Comparison of ENCODE assay signal across 12 cellular contexts in the genomic region with DNA sequence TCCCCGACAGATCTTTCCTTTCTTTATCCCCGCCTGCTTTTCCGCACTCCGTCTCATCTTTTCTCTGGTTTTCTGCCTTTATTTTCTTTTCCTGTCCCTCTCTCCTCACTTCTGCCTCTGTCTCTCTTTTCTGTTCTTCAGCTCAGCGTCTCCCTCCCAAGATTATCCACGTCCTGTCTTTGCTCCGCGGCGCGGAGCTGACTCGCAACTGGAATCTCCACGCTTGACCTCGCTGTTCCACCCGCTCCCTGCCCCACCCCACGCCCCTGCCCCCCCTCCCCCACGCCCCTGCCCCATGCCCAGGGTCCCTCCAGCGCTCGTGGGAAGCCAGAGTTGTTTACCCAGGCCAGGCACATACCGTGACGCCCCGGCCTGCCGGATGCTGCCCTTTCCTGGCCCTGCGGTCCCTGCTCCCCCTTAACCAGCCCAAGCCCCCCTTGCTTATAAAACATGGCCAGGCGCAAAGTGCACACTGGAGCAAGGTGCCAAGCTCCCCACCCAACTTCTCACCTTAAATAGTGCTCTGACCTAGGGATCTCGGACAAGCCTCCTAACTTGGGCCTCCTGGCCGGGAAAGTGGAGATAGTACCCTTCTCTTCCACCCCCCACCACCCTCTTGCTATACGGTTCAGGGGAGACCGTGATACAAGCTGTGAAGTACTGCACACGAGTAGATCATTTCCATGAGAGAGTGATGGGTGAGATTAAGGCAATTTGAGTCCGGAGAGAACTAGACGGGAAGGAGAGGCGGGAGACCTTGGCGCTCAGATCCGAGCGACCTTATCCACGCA. TPM values are rescaled to one million over a fixed set of nuclear protein-coding genes. Genes with fewer than 3 reads are reported as not detected.
DNase-seq lines count a peak whose midpoint lies in the region.
"Had no signal": no experiment of that assay in that cellular context is flagged by ENCODE, and none has a peak within 500 bp of the region (broad histone marks: within the 10 kb centered on the region; RNA-seq: fewer than 3 reads in every experiment).

No MANE protein-coding gene starts in this region.

- DNase-seq in activated CD4-positive, alpha-beta T cell treated with anti-CD3 and anti-CD28 coated beads, Interleukin-2, amount 10 ng/mL, durations not matched to agents 7 days and 5 days, result no peak
- DNase-seq in activated CD4-positive, alpha-beta T cell treated with anti-CD3 and anti-CD28 coated beads for 48 hours, result no peak
- no peak for DNase-seq in activated CD4-positive, alpha-beta memory T cell treated with anti-CD3 and anti-CD28 coated beads for 36 hours
- DNase-seq in NCI-H1105 (lab: John Stamatoyannopoulos, UW) (no peak), EL (no peak), NCI-H2171 (lab: John Stamatoyannopoulos, UW) (no peak)
- DNase-seq: stimulated activated CD4-positive, alpha-beta T cell treated with anti-CD3 and anti-CD28 coated beads, Interleukin-4, amount 100 ng/mL, for 1 hour had no signal

- H3K9me3 Mint-ChIP-seq in activated CD4-positive, alpha-beta T cell treated with anti-CD3 and anti-CD28 coated beads, Interleukin-2, amount 10 ng/mL, durations not matched to agents 7 days and 5 days, result no peaks in the 10 kb centered on the region
- H3K9me3 Mint-ChIP-seq in activated CD4-positive, alpha-beta memory T cell treated with anti-CD3 and anti-CD28 coated beads for 36 hours, result no peaks in the 10 kb centered on the region

- no peaks in the 10 kb centered on the region for H3K36me3 ChIP-seq in iPS-18a (ENCODE audit: control insufficient read depth, low read depth, low read length)
- no peaks in the 10 kb centered on the region for H3K36me3 ChIP-seq in skeletal muscle satellite cell (ENCODE audit: insufficient read depth, low read length)

- H3K4me3 ChIP-seq in iPS-18a (ENCODE audit: low read length) (peak overlapping the region; percentile 24), skeletal muscle satellite cell (ENCODE audit: low read length) (no peak overlapping the region)

- peak overlapping the region; percentile 42 for H3K27ac Mint-ChIP-seq in activated CD4-positive, alpha-beta T cell treated with anti-CD3 and anti-CD28 coated beads, Interleukin-2, amount 10 ng/mL, durations not matched to agents 7 days and 5 days
- H3K27ac Mint-ChIP-seq in activated CD4-positive, alpha-beta memory T cell treated with anti-CD3 and anti-CD28 coated beads for 36 hours, result no peak overlapping the region

- no peak overlapping the region for H3K9ac ChIP-seq in iPS-18a (ENCODE audit: low read length)
- H3K9ac ChIP-seq in skeletal muscle satellite cell (ENCODE audit: low read depth, low read length), result no peak overlapping the region

- CTCF ChIA-PET in activated CD4-positive, alpha-beta T cell treated with anti-CD3 and anti-CD28 coated beads, Interleukin-2, amount 10 ng/mL, durations not matched to agents 7 days and 5 days (lab: Charles Lee), result interaction anchor here (1.5 kb wide), 1 partner anchor 13 kb away, joined by 6 read pairs; no protein-coding TSS in a partner anchor
- CTCF ChIA-PET in activated CD4-positive, alpha-beta memory T cell treated with anti-CD3 and anti-CD28 coated beads for 36 hours (lab: Charles Lee), result no interaction called here

- no peaks in the 10 kb centered on the region for H3K9me3 ChIP-seq in iPS-18a (ENCODE audit: control insufficient read depth, low read depth, low read length)
- H3K9me3 ChIP-seq in skeletal muscle satellite cell (replicated peaks; ENCODE audit: low read length), result no peaks in the 10 kb centered on the region

- H3K4me1 ChIP-seq in iPS-18a (ENCODE audit: control insufficient read depth, low read depth, low read length), result peaks cover 46% of the 10 kb centered on the region
- peaks cover 40% of the 10 kb centered on the region for H3K4me1 ChIP-seq in skeletal muscle satellite cell (ENCODE audit: control insufficient read depth, insufficient read depth, low read length)

- H3K36me3 Mint-ChIP-seq in activated CD4-positive, alpha-beta T cell treated with anti-CD3 and anti-CD28 coated beads, Interleukin-2, amount 10 ng/mL, durations not matched to agents 7 days and 5 days (ENCODE audit: low read depth), result peaks cover 6% of the 10 kb centered on the region
- no peaks in the 10 kb centered on the region for H3K36me3 Mint-ChIP-seq in activated CD4-positive, alpha-beta memory T cell treated with anti-CD3 and anti-CD28 coated beads for 36 hours

- peak overlapping the region; percentile 60 for H3K4me2 ChIP-seq in skeletal muscle satellite cell (ENCODE audit: low read length)

- intact Hi-C loops in activated CD4-positive, alpha-beta memory T cell treated with anti-CD3 and anti-CD28 coated beads for 36 hours (cut with micrococcal nuclease), result loop anchor here (5.0 kb wide), 1 partner anchor 125 kb away; no protein-coding TSS in a partner anchor

- POLR2A ChIA-PET in activated CD4-positive, alpha-beta T cell treated with anti-CD3 and anti-CD28 coated beads, Interleukin-2, amount 10 ng/mL, durations not matched to agents 7 days and 5 days (lab: Charles Lee), result no interaction called here
- POLR2A ChIA-PET in activated CD4-positive, alpha-beta memory T cell treated with anti-CD3 and anti-CD28 coated beads for 36 hours (lab: Charles Lee), result no interaction called here

- H3K27ac ChIP-seq in iPS-18a (ENCODE audit: low read length), result no peak overlapping the region
- H3K27ac ChIP-seq: epithelial cell of prostate, RWPE1 had no signal

- peaks cover 57% of the 10 kb centered on the region for H3K4me1 Mint-ChIP-seq in activated CD4-positive, alpha-beta T cell treated with anti-CD3 and anti-CD28 coated beads, Interleukin-2, amount 10 ng/mL, durations not matched to agents 7 days and 5 days
- H3K4me1 Mint-ChIP-seq in activated CD4-positive, alpha-beta memory T cell treated with anti-CD3 and anti-CD28 coated beads for 36 hours (ENCODE audit: low read depth), result peaks cover 58% of the 10 kb centered on the region

- peaks cover 94% of the 10 kb centered on the region for H3K27me3 Mint-ChIP-seq in activated CD4-positive, alpha-beta T cell treated with anti-CD3 and anti-CD28 coated beads, Interleukin-2, amount 10 ng/mL, durations not matched to agents 7 days and 5 days
- peaks cover 90% of the 10 kb centered on the region for H3K27me3 Mint-ChIP-seq in activated CD4-positive, alpha-beta memory T cell treated with anti-CD3 and anti-CD28 coated beads for 36 hours

- H3K4me3 Mint-ChIP-seq in activated CD4-positive, alpha-beta T cell treated with anti-CD3 and anti-CD28 coated beads, Interleukin-2, amount 10 ng/mL, durations not matched to agents 7 days and 5 days, result peak overlapping the region; percentile 14
- peak overlapping the region; percentile 21 for H3K4me3 Mint-ChIP-seq in activated CD4-positive, alpha-beta memory T cell treated with anti-CD3 and anti-CD28 coated beads for 36 hours

- peaks cover 100% of the 10 kb centered on the region for H3K27me3 ChIP-seq in iPS-18a (ENCODE audit: control insufficient read depth, insufficient read depth, low read length)
- H3K27me3 ChIP-seq in skeletal muscle satellite cell (ENCODE audit: control insufficient read depth, insufficient read depth, low read length), result peaks cover 97% of the 10 kb centered on the region

RNA-seq across cellular contexts. Expression of a gene that starts 4.7 kb away (rescaled TPM):
- not detected for total RNA-seq in activated CD4-positive, alpha-beta T cell treated with anti-CD3 and anti-CD28 coated beads, Interleukin-2, amount 10 ng/mL, durations not matched to agents 7 days and 5 days
- under 1 TPM in 1 of 2 experiments, not detected in 1; 0.17 TPM for total RNA-seq in activated CD4-positive, alpha-beta memory T cell treated with anti-CD3 and anti-CD28 coated beads for 36 hours
- 1.1 TPM in 1 of 2 replicates, not detected in the other for total RNA-seq in skeletal muscle satellite cell (2012; rRNA removed)
- total RNA-seq: mononuclear cell had no signal

RNA-seq across cellular contexts. Expression of a gene that starts 16.2 kb away (rescaled TPM):
- 10 to 100 TPM; 79.6 to 83.6 TPM for total RNA-seq in activated CD4-positive, alpha-beta T cell treated with anti-CD3 and anti-CD28 coated beads, Interleukin-2, amount 10 ng/mL, durations not matched to agents 7 days and 5 days
- 10 to 100 TPM; 85.6 to 89.1 TPM for total RNA-seq in activated CD4-positive, alpha-beta memory T cell treated with anti-CD3 and anti-CD28 coated beads for 36 hours
- total RNA-seq in skeletal muscle satellite cell (2012; rRNA removed), result 24.2 and 27.4 TPM in 2 replicates
